20 cellular contexts compared by ENCODE assay signal in the genomic region with DNA sequence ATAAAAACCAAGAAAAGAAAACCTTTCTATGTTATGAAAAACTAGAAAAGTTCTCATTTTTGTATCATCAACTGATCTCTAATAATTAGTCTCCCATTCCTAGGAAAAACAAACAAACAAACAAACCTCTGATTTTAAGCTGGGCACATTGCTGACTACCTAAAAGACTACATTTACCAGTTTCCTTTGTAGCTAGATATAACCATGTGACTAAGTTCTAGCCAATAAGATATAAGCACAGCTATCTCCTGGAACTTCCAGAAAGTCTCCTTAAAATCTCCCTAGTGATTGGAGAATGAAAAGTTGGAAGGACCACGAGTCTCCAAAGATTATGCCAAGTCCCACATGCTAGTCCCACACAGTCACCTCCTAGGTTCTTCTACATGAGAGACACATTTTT.
"Had no signal": no experiment of that assay in that cellular context is flagged by ENCODE, and none has a peak within 500 bp of the region (broad histone marks: within the 10 kb centered on the region; RNA-seq: fewer than 3 reads in every experiment).

No MANE protein-coding gene starts in this region.

- DNase-seq: IMR-90, MV-4-11, NCI-H1048, NCI-H1105, NCI-H1417, NCI-H1436 treated with DMSO at 0.1 percent for 48 hours, NCI-H1694, NCI-H187 treated with DMSO at 0.1 percent for 48 hours, NCI-H2029 treated with DMSO at 0.1 percent for 48 hours, NCI-H2171 treated with DMSO at 0.1 percent for 48 hours, NCI-H345, NCI-H446 treated with DMSO at 0.1 percent for 48 hours, NCI-H510A treated with DMSO at 0.1 percent for 48 hours, NCI-H69, NCI-H774, SHP77, T-helper 1 cell had no signal

- H3K4me3 ChIP-seq: K562 had no signal

- H3K27ac ChIP-seq: HL-60, RWPE1 had no signal
